25 cellular contexts compared by ENCODE assay signal in the genomic region with DNA sequence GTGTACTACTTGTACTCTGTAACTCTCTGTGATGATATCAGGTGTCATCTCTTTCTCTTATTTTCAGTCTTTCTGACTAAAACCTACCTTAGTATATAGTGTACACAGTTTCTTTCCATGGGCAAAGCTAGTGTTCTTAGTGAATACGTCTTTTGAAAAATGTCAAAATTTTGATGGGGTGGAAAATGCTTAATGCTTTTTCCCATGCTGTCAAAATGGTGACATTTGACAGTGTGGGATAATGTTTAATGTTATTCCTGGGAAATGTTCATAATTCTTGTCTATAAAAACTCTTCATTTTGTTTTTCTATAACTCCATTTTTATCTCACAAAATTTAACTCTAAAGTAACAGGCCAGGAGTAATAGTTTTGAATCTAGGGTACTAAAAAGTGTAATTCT.
"Had no signal": no experiment of that assay in that cellular context is flagged by ENCODE, and none has a peak within 500 bp of the region (broad histone marks: within the 10 kb centered on the region; RNA-seq: fewer than 3 reads in every experiment).

No MANE protein-coding gene starts in this region.

- H3K27ac Mint-ChIP-seq: dendritic cell treated with granulocyte-macrophage colony-stimulating factor and Interleukin-4, amounts not matched to agents 40 ng/mL and 50 ng/mL, for 4 days; effector memory CD8-positive, alpha-beta T cell; endodermal cell had no signal

- DNase-seq: colonic mucosa; cortex of kidney; dermis blood vessel endothelial cell; dorsolateral prefrontal cortex; effector CD4-positive, alpha-beta T cell; effector CD8-positive, alpha-beta T cell; effector memory CD4-positive, alpha-beta T cell; effector memory CD8-positive, alpha-beta T cell; endodermal cell; erythroblast; esophagus squamous epithelium; foreskin fibroblast; foreskin keratinocyte; foreskin melanocyte; gastrocnemius medialis; glutamatergic neuron; head of caudate nucleus; heart left ventricle; heart right ventricle had no signal

- H3K27me3 ChIP-seq: colonic mucosa, dorsolateral prefrontal cortex, esophagus muscularis mucosa, esophagus squamous epithelium, foreskin keratinocyte, gastrocnemius medialis, gastroesophageal sphincter, heart left ventricle, heart right ventricle had no signal

- H3K9me3 ChIP-seq: colonic mucosa, esophagus muscularis mucosa, esophagus squamous epithelium, gastrocnemius medialis, heart left ventricle, heart right ventricle had no signal

- H3K4me3 Mint-ChIP-seq: dendritic cell treated with granulocyte-macrophage colony-stimulating factor and Interleukin-4, amounts not matched to agents 40 ng/mL and 50 ng/mL, for 4 days; effector memory CD8-positive, alpha-beta T cell; endodermal cell had no signal

- H3K9me3 Mint-ChIP-seq: dendritic cell treated with granulocyte-macrophage colony-stimulating factor and Interleukin-4, amounts not matched to agents 40 ng/mL and 50 ng/mL, for 4 days; endodermal cell had no signal

- H3K27ac ChIP-seq: colonic mucosa, coronary artery, dorsolateral prefrontal cortex, epithelial cell of prostate, esophagus muscularis mucosa, esophagus squamous epithelium, foreskin keratinocyte, gastrocnemius medialis, gastroesophageal sphincter, heart left ventricle, heart right ventricle had no signal

- ATAC-seq: effector memory CD8-positive, alpha-beta T cell; esophagus mucosa; foreskin keratinocyte; gastrocnemius medialis; gastroesophageal sphincter; heart left ventricle; heart right ventricle had no signal

- H3K36me3 ChIP-seq: colonic mucosa, esophagus muscularis mucosa, esophagus squamous epithelium, gastrocnemius medialis, gastroesophageal sphincter, heart left ventricle, heart right ventricle had no signal

- H3K27me3 Mint-ChIP-seq: dendritic cell treated with granulocyte-macrophage colony-stimulating factor and Interleukin-4, amounts not matched to agents 40 ng/mL and 50 ng/mL, for 4 days; effector memory CD8-positive, alpha-beta T cell had no signal

- H3K4me3 ChIP-seq: colonic mucosa, coronary artery, dorsolateral prefrontal cortex, esophagus muscularis mucosa, esophagus squamous epithelium, gastrocnemius medialis, gastroesophageal sphincter, heart left ventricle, heart right ventricle had no signal
